Comparison of ENCODE assay signal across 9 cellular contexts in the genomic region with DNA sequence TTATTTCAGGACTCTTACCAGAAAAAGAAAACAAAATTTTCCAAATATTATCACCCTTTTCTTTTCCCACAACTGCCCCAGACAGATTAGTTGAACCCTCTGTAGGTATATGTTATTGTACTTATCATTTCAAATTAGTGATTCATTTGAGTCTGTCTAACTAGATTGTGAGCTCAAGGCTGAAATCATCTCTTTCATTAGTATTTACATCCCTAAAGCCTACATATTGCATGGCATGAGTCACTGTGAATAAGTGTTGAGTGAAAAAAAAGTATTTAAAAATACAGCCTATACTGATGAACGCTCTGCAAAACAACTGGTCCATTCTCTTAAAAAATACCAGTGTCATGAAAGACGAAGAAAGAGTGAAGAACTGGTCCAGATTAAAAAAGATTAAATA. TPM values are rescaled to one million over a fixed set of nuclear protein-coding genes. Genes with fewer than 3 reads are reported as not detected.
"Had no signal": no experiment of that assay in that cellular context is flagged by ENCODE, and none has a peak within 500 bp of the region (broad histone marks: within the 10 kb centered on the region; RNA-seq: fewer than 3 reads in every experiment).

No MANE protein-coding gene starts in this region.

- ATAC-seq: GM12878 had no signal

- DNase-seq: GDM1, GF-D8 had no signal

- FAIRE-seq: G401.6, GM12878, GM12891, GM12892, GM18507, GM19239 had no signal

- H3K4me3 ChIP-seq: GM12878 had no signal

RNA-seq across cellular contexts. Expression of a gene that starts 3.9 kb away (rescaled TPM):
- total RNA-seq: G401, GM12878 had no signal

RNA-seq across cellular contexts. Expression of a gene that starts 40.7 kb away (rescaled TPM):
- total RNA-seq: G401 had no signal
